ENCODE assay signal across 9 cellular contexts in the genomic region with DNA sequence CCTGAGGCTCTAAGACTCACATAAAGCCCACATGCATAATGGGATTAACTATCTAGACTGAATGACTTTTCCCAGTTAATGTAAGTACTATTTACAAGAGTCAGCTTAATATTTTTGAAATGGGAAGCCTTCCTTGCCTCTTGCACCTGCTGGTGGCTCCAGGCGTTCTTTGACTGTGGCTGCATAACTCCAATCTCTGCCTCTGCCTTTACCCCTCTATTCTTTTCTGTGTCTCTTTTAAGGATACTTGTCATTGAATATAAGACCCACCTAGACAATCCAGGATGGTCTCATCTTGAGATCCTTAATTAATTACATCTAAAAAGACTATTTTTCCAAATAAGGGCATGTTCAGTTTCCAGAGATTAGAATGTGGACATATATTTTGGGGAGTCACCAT.
"Had no signal": no experiment of that assay in that cellular context is flagged by ENCODE, and none has a peak within 500 bp of the region (broad histone marks: within the 10 kb centered on the region; RNA-seq: fewer than 3 reads in every experiment).

No MANE protein-coding gene starts in this region.

- H3K9ac ChIP-seq: GM23248 had no signal

- H3K4me1 Mint-ChIP-seq: GM23338 had no signal

- H3K9me3 Mint-ChIP-seq: GM23338 had no signal

- H3K4me3 ChIP-seq: GM23248, GM23338, HAP-1 had no signal

- H3K9me3 ChIP-seq: HAP-1 had no signal

- DNase-seq: GM23248, GOT3, H7, HCEC 1CT, HFFc6 had no signal

- H3K4me2 ChIP-seq: GM23338 had no signal

- H3K36me3 ChIP-seq: HAP-1 had no signal

- H3K4me3 Mint-ChIP-seq: GM23338, HFFc6 had no signal

- H3K27ac ChIP-seq: GM23248 had no signal

- H2AFZ ChIP-seq: GM23248, GM23338 had no signal

- H3K4me1 ChIP-seq: HAP-1 had no signal

- H3K27ac Mint-ChIP-seq: GM23338, HFFc6 had no signal

- FAIRE-seq: H1, H54 had no signal
